In genomic region chr18:48942554-48943261, GRCh38 we compare ENCODE assay signal across 8 cellular contexts. TPM values are rescaled to one million over a fixed set of nuclear protein-coding genes. Genes with fewer than 3 reads are reported as not detected.
DNase-seq lines count a peak whose midpoint lies in the region; ATAC-seq and TF ChIP-seq lines count a peak whose summit lies in the region.

No MANE protein-coding gene starts in this region.

- 37 to 51% methylated on average over 12 of the region's 12 CpGs for WGBS in upper lobe of left lung, 2 donors

- intact Hi-C loops in activated CD8-positive, alpha-beta T cell treated with anti-CD3 and anti-CD28 coated beads for 36 hours (cut with micrococcal nuclease) = loop anchor here (10.0 kb wide), 2 partner anchors 108 to 232 kb away; no protein-coding TSS in a partner anchor
- intact Hi-C loops in left colon (cut with DNase I, micrococcal nuclease) = no loop called here

- H3K9me3 Mint-ChIP-seq in activated CD8-positive, alpha-beta T cell treated with anti-CD3 and anti-CD28 coated beads, Interleukin-2, amount 10 ng/mL, durations not matched to agents 7 days and 5 days (ENCODE audit: insufficient read depth) = no peaks in the 10 kb centered on the region
- H3K9me3 Mint-ChIP-seq in activated CD8-positive, alpha-beta T cell treated with anti-CD3 and anti-CD28 coated beads for 36 hours = no peaks in the 10 kb centered on the region

- ATAC-seq in activated CD8-positive, alpha-beta T cell treated with anti-CD3 and anti-CD28 coated beads, Interleukin-2, amount 10 ng/mL, durations not matched to agents 7 days and 5 days = no peak
- no peak for ATAC-seq in activated CD8-positive, alpha-beta T cell treated with anti-CD3 and anti-CD28 coated beads for 36 hours
- ATAC-seq in left colon = peak; percentile 47
- peak in 1 of 2 donors; percentile 49 for ATAC-seq in upper lobe of left lung (ENCODE audit: low FRiP score in 2 of 2)
- ATAC-seq in GM19452 (IDR thresholded peaks at IDR 0.05; ENCODE audit: unreplicated experiment) = no peak

- H3K36me3 ChIP-seq in upper lobe of left lung = peaks cover 0 to 41% (median 13%) of the 10 kb centered on the region in 4 donors

- H3K4me1 ChIP-seq in upper lobe of left lung = peaks cover 90 to 100% (median 95%) of the 10 kb centered on the region in 4 donors

- H3K27me3 Mint-ChIP-seq in activated CD8-positive, alpha-beta T cell treated with anti-CD3 and anti-CD28 coated beads, Interleukin-2, amount 10 ng/mL, durations not matched to agents 7 days and 5 days (ENCODE audit: low read depth) = no peaks in the 10 kb centered on the region
- H3K27me3 Mint-ChIP-seq in activated CD8-positive, alpha-beta T cell treated with anti-CD3 and anti-CD28 coated beads for 36 hours = no peaks in the 10 kb centered on the region

- no peak for TF ChIP-seq CTCF in activated CD8-positive, alpha-beta T cell treated with anti-CD3 and anti-CD28 coated beads for 36 hours (IDR thresholded peaks at IDR 0.05)
- no peak for TF ChIP-seq CTCF in upper lobe of left lung (IDR thresholded peaks at IDR 0.05)

- peak overlapping the region in 3 of 4 donors; percentile 78 to 97 (median 92) for H3K4me3 ChIP-seq in upper lobe of left lung

- TF ChIP-seq POLR2A in upper lobe of left lung (IDR thresholded peaks at IDR 0.05) = no peak

- CTCF ChIA-PET in activated CD8-positive, alpha-beta T cell treated with anti-CD3 and anti-CD28 coated beads, Interleukin-2, amount 10 ng/mL, durations not matched to agents 7 days and 5 days (lab: Charles Lee) = interaction anchor here (1.0 to 1.5 kb wide), 3 partner anchors 7 to 166 kb away, joined by 3 read pairs; no protein-coding TSS in a partner anchor
- CTCF ChIA-PET in activated CD8-positive, alpha-beta T cell treated with anti-CD3 and anti-CD28 coated beads for 36 hours (lab: Charles Lee) = no interaction called here

- peak overlapping the region; percentile 94 for H3K27ac Mint-ChIP-seq in activated CD8-positive, alpha-beta T cell treated with anti-CD3 and anti-CD28 coated beads, Interleukin-2, amount 10 ng/mL, durations not matched to agents 7 days and 5 days
- H3K27ac Mint-ChIP-seq in activated CD8-positive, alpha-beta T cell treated with anti-CD3 and anti-CD28 coated beads for 36 hours = no peak overlapping the region

- peak overlapping the region; percentile 80 to 97 (median 96) for H3K27ac ChIP-seq in upper lobe of left lung

- POLR2A ChIA-PET in activated CD8-positive, alpha-beta T cell treated with anti-CD3 and anti-CD28 coated beads, Interleukin-2, amount 10 ng/mL, durations not matched to agents 7 days and 5 days (lab: Charles Lee) = interaction anchor here (0.6 to 2.9 kb wide), 2 partner anchors 10 to 137 kb away, joined by 3 to 14 read pairs; no protein-coding TSS in a partner anchor
- POLR2A ChIA-PET in activated CD8-positive, alpha-beta T cell treated with anti-CD3 and anti-CD28 coated beads for 36 hours (lab: Charles Lee) = interaction anchor here (0.6 to 2.2 kb wide), 2 partner anchors 9 to 10 kb away, joined by 3 to 9 read pairs; no protein-coding TSS in a partner anchor

- no peak for DNase-seq in activated CD8-positive, alpha-beta T cell treated with anti-CD3 and anti-CD28 coated beads, Interleukin-2, amount 10 ng/mL, durations not matched to agents 7 days and 5 days
- DNase-seq in activated CD8-positive, alpha-beta T cell treated with anti-CD3 and anti-CD28 coated beads for 36 hours = no peak
- DNase-seq in amniotic stem cell (lab: John Stamatoyannopoulos, UW) = peak; percentile 87
- no peak for DNase-seq in left colon
- peak in 1 of 2 donors; percentile 70 for DNase-seq in upper lobe of left lung
- DNase-seq in activated CD8-positive, alpha-beta memory T cell treated with anti-CD3 and anti-CD28 coated beads, Interleukin-2, amount 50 U/mL, for 48 hours = no peak
- no peak for DNase-seq in NCI-H1105 treated with DMSO at 0.1 percent for 48 hours (lab: John Stamatoyannopoulos, UW)

- peaks cover 100% of the 10 kb centered on the region for H3K4me1 Mint-ChIP-seq in activated CD8-positive, alpha-beta T cell treated with anti-CD3 and anti-CD28 coated beads, Interleukin-2, amount 10 ng/mL, durations not matched to agents 7 days and 5 days (ENCODE audit: low read depth)
- peaks cover 94% of the 10 kb centered on the region for H3K4me1 Mint-ChIP-seq in activated CD8-positive, alpha-beta T cell treated with anti-CD3 and anti-CD28 coated beads for 36 hours (ENCODE audit: low read depth)

- TF ChIP-seq EP300 in upper lobe of left lung (IDR thresholded peaks at IDR 0.05) = no peak

- no peaks in the 10 kb centered on the region for H3K9me3 ChIP-seq in upper lobe of left lung

- no peaks in the 10 kb centered on the region for H3K27me3 ChIP-seq in upper lobe of left lung

- H3K36me3 Mint-ChIP-seq in activated CD8-positive, alpha-beta T cell treated with anti-CD3 and anti-CD28 coated beads, Interleukin-2, amount 10 ng/mL, durations not matched to agents 7 days and 5 days (ENCODE audit: low read depth) = peaks cover 93% of the 10 kb centered on the region
- peaks cover 72% of the 10 kb centered on the region for H3K36me3 Mint-ChIP-seq in activated CD8-positive, alpha-beta T cell treated with anti-CD3 and anti-CD28 coated beads for 36 hours (ENCODE audit: low read depth)

- H3K4me3 Mint-ChIP-seq in activated CD8-positive, alpha-beta T cell treated with anti-CD3 and anti-CD28 coated beads, Interleukin-2, amount 10 ng/mL, durations not matched to agents 7 days and 5 days = no peak overlapping the region
- H3K4me3 Mint-ChIP-seq in activated CD8-positive, alpha-beta T cell treated with anti-CD3 and anti-CD28 coated beads for 36 hours = no peak overlapping the region

RNA-seq across cellular contexts. Expression of gene SMAD7, which starts 8.1 kb away (rescaled TPM):
- 10 to 100 TPM; 23.8 to 24.1 TPM for total RNA-seq in activated CD8-positive, alpha-beta T cell treated with anti-CD3 and anti-CD28 coated beads, Interleukin-2, amount 10 ng/mL, durations not matched to agents 7 days and 5 days
- 10 to 100 TPM; 17.4 to 18.1 TPM for total RNA-seq in activated CD8-positive, alpha-beta T cell treated with anti-CD3 and anti-CD28 coated beads for 36 hours
- 10 to 100 TPM; 36.4 to 50.0 TPM for total RNA-seq in left colon
- 10 to 100 TPM; 39.6 to 89.0 (median 61.5) TPM for total RNA-seq in upper lobe of left lung
